ENCODE assay signal across 17 cellular contexts in genomic region chr4:68569466-68570121, GRCh38. TPM values are rescaled to one million over a fixed set of nuclear protein-coding genes. Genes with fewer than 3 reads are reported as not detected.
DNase-seq lines count a peak whose midpoint lies in the region; ATAC-seq, FAIRE-seq and TF ChIP-seq lines count a peak whose summit lies in the region.
"Had no signal": no experiment of that assay in that cellular context is flagged by ENCODE, and none has a peak within 500 bp of the region (broad histone marks: within the 10 kb centered on the region; RNA-seq: fewer than 3 reads in every experiment).

No MANE protein-coding gene starts in this region.

- no peak for FAIRE-seq in kidney (lab: Jason Lieb, UNC)

- H3K36me3 ChIP-seq in kidney (ENCODE audit: control insufficient read depth in 1 of 2, insufficient read depth in 2 of 2, low read length in 2 of 2) (no peaks in the 10 kb centered on the region), spleen (no peaks in the 10 kb centered on the region)

- H3K9me3 ChIP-seq in kidney (ENCODE audit: control insufficient read depth in 1 of 2, low read length in 2 of 2): no peaks in the 10 kb centered on the region
- H3K9me3 ChIP-seq in spleen: no peaks in the 10 kb centered on the region

- no peak overlapping the region for H3K4me3 ChIP-seq in kidney (ENCODE audit: low read length in 2 of 2)
- no peak overlapping the region for H3K4me3 ChIP-seq in spleen

- H3K4me1 ChIP-seq in kidney (ENCODE audit: control insufficient read depth in 1 of 2, insufficient read depth in 1 of 2, low read depth in 1 of 2, low read length in 2 of 2) (no peaks in the 10 kb centered on the region), spleen (no peaks in the 10 kb centered on the region)
- H3K4me1 ChIP-seq: parathyroid adenoma had no signal

- DNase-seq in kidney (peak; percentile 16), NCI-H2107 (lab: John Stamatoyannopoulos, UW) (no peak), spleen (no peak), KG1 (lab: John Stamatoyannopoulos, UW) (no peak)
- DNase-seq in stimulated activated naive CD4-positive, alpha-beta T cell treated with Interleukin-2 at 50 U/mL for 16 hours (lab: John Stamatoyannopoulos, UW): no peak
- DNase-seq: activated CD4-positive, alpha-beta memory T cell treated with anti-CD3 and anti-CD28 coated beads, Interleukin-2, amount 10 ng/mL, durations not matched to agents 7 days and 5 days; amygdala; DMS53; head of caudate nucleus; SHP77 treated with DMSO at 0.1 percent for 48 hours had no signal

- H3K27me3 ChIP-seq in spleen (replicated peaks in 1 of 7): no peaks in the 10 kb centered on the region

- ATAC-seq in GM18858 (IDR thresholded peaks at IDR 0.05; ENCODE audit: unreplicated experiment) (peak; percentile 32), GM21529 (IDR thresholded peaks at IDR 0.05; ENCODE audit: unreplicated experiment) (peak; percentile 14), HG03097 (IDR thresholded peaks at IDR 0.05; ENCODE audit: low FRiP score, unreplicated experiment) (peak; percentile 41)

- TF ChIP-seq CTCF in kidney (IDR thresholded peaks at IDR 0.05; ENCODE audit: borderline replicate concordance, extremely low read depth, insufficient read depth) (no peak), spleen (IDR thresholded peaks at IDR 0.05 in 8 of 11, conservative IDR thresholded peaks at IDR 0.05 in 3 of 11) (no peak)

- intact Hi-C loops in kidney (cut with DNase I): no loop called here
- intact Hi-C loops in spleen (cut with DNase I; ENCODE audit: low total_unique reads): loop anchor here (5.0 kb wide), 1 partner anchor 98 kb away; no protein-coding TSS in a partner anchor

- 79 to 91% (median 82%) methylated on average over 3 to 7 of the region's 7 CpGs; no CpG with 5 or more reads in 2 of the 5 donors for WGBS in spleen, 5 donors

- H3K27ac ChIP-seq in kidney (ENCODE audit: low read depth in 2 of 2, low read length in 2 of 2) (no peak overlapping the region), spleen (no peak overlapping the region)
- H3K27ac ChIP-seq: parathyroid adenoma had no signal

- H3K9ac ChIP-seq in kidney (ENCODE audit: low read length in 2 of 2): no peak overlapping the region
- H3K9ac ChIP-seq: parathyroid adenoma had no signal

- TF ChIP-seq POLR2A in spleen (IDR thresholded peaks at IDR 0.05): no peak

RNA-seq across cellular contexts. Expression of gene UGT2B17, which starts 6.5 kb away (rescaled TPM):
- total RNA-seq in kidney (0.38 TPM), spleen (1 to 10 TPM in 2 of 7 donors, under 1 TPM in 4, not detected in 1; 0.27 to 1.9 (median 0.81) TPM)
- polyA plus RNA-seq in kidney (ENCODE audit: insufficient read depth, low read depth, low replicate concordance) (not detected), spleen (1 to 10 TPM in 1 of 3 donors, under 1 TPM in 2; 0.10 to 1.3 (median 0.24) TPM)
- total RNA-seq: activated CD4-positive, alpha-beta memory T cell treated with anti-CD3 and anti-CD28 coated beads, Interleukin-2, amount 10 ng/mL, durations not matched to agents 7 days and 5 days; activated T-helper 2 cell treated with anti-CD3 and anti-CD28 coated beads, Interferon-gamma antibody, Interleukin-2, Interleukin-4, amounts not matched to agents 10 μg/mL and 5 μg/mL and 100 μg/mL, durations not matched to agents 14 hours and 24 hours and 36 hours; epithelial cell of proximal tubule; kidney epithelial cell had no signal
